ENCODE assay signal across 19 cellular contexts in genomic region chr7:2663960-2664359, GRCh38. TPM values are rescaled to one million over a fixed set of nuclear protein-coding genes. Genes with fewer than 3 reads are reported as not detected.
DNase-seq lines count a peak whose midpoint lies in the region; ATAC-seq and TF ChIP-seq lines count a peak whose summit lies in the region.
"Had no signal": no experiment of that assay in that cellular context is flagged by ENCODE, and none has a peak within 500 bp of the region (broad histone marks: within the 10 kb centered on the region; RNA-seq: fewer than 3 reads in every experiment).

No MANE protein-coding gene starts in this region.

- H3K9me3 ChIP-seq in A673 (ENCODE audit: low read depth, low read length, poor library complexity, severe bottlenecking): no peaks in the 10 kb centered on the region
- no peaks in the 10 kb centered on the region for H3K9me3 ChIP-seq in HEK293 (ENCODE audit: control insufficient read depth, insufficient read depth, low read depth, low read length)
- no peaks in the 10 kb centered on the region for H3K9me3 ChIP-seq in prostate gland
- H3K9me3 ChIP-seq: A549; BLaER1 treated with 17β-estradiol and CSF1 and Interleukin-3, amounts not matched to agents 10 nM and 100 nM had no signal

- H3K36me3 ChIP-seq in A673 (ENCODE audit: insufficient read depth, low read length, poor library complexity, severe bottlenecking): peaks cover 18% of the 10 kb centered on the region
- H3K36me3 ChIP-seq in HEK293 (ENCODE audit: control insufficient read depth in 2 of 2, insufficient read depth in 1 of 2, low read length in 2 of 2): no peaks in the 10 kb centered on the region
- H3K36me3 ChIP-seq in prostate gland: no peaks in the 10 kb centered on the region

- H3K4me1 ChIP-seq in A673 (ENCODE audit: insufficient read depth, low read length, poor library complexity, severe bottlenecking) (no peaks in the 10 kb centered on the region), HEK293 (ENCODE audit: control insufficient read depth, insufficient read depth, low read length) (no peaks in the 10 kb centered on the region), prostate gland (replicated peaks) (no peaks in the 10 kb centered on the region)
- H3K4me1 ChIP-seq: A549 had no signal

- CTCF ChIA-PET in A673 (lab: Charles Lee): no interaction called here
- CTCF ChIA-PET in HEK293 (lab: Yijun Ruan, JAX): no interaction called here

- peaks cover 0 to 5% (median 0%) of the 10 kb centered on the region in 5 experiments for H3K9me3 Mint-ChIP-seq in brain
- H3K9me3 Mint-ChIP-seq in nephron: no peaks in the 10 kb centered on the region
- no peaks in the 10 kb centered on the region for H3K9me3 Mint-ChIP-seq in activated naive CD8-positive, alpha-beta T cell treated with anti-CD3 and anti-CD28 coated beads, Interleukin-2, amount 50 U/mL, for 24 hours
- H3K9me3 Mint-ChIP-seq: CD8-positive, alpha-beta T cell had no signal

- DNase-seq in A673 (ENCODE audit: low spot score) (no peak), prostate gland (ENCODE audit: low spot score) (no peak)
- no peak for DNase-seq in activated naive CD8-positive, alpha-beta T cell treated with anti-CD3 and anti-CD28 coated beads, Interleukin-2, amount 50 U/mL, for 24 hours
- DNase-seq: Calu3; CD8-positive, alpha-beta T cell; GF-D8; NCI-H1436; NCI-H1930; NCI-H526; NK-92 treated with Interleukin-12 subunit alpha and Interleukin-12 subunit beta, amount 100 ng/mL, for 24 hours; RPMI8226 had no signal

- intact Hi-C loops in A673 (cut with micrococcal nuclease; ENCODE audit: unreplicated experiment): no loop called here
- intact Hi-C loops in prostate gland (cut with DNase I): no loop called here

- H3K27me3 Mint-ChIP-seq in brain: no peaks in the 10 kb centered on the region
- H3K27me3 Mint-ChIP-seq in nephron (ENCODE audit: low read depth): peaks cover 4% of the 10 kb centered on the region
- H3K27me3 Mint-ChIP-seq in activated naive CD8-positive, alpha-beta T cell treated with anti-CD3 and anti-CD28 coated beads, Interleukin-2, amount 50 U/mL, for 24 hours: peaks cover 15% of the 10 kb centered on the region

- no peak for ATAC-seq in activated naive CD8-positive, alpha-beta T cell treated with anti-CD3 and anti-CD28 coated beads, Interleukin-2, amount 50 U/mL, for 24 hours
- ATAC-seq in HG02642 (IDR thresholded peaks at IDR 0.05; ENCODE audit: poor library complexity, unreplicated experiment) (no peak), HG02884 (IDR thresholded peaks at IDR 0.05; ENCODE audit: unreplicated experiment) (no peak)
- ATAC-seq: A549; CD8-positive, alpha-beta T cell had no signal

- H3K27ac ChIP-seq in A673 (ENCODE audit: low read depth, low read length, poor library complexity, severe bottlenecking) (no peak overlapping the region), HEK293 (ENCODE audit: extremely low read depth, low read depth, low read length) (no peak overlapping the region), prostate gland (no peak overlapping the region)
- H3K27ac ChIP-seq: A549 had no signal

- H3K4me3 ChIP-seq in A673 (ENCODE audit: low read depth, low read length, poor library complexity, severe bottlenecking): no peak overlapping the region
- H3K4me3 ChIP-seq in HEK293 (ENCODE audit: low read depth, low read length): no peak overlapping the region
- H3K4me3 ChIP-seq in prostate gland: no peak overlapping the region
- H3K4me3 ChIP-seq: A549; BLaER1 treated with 17β-estradiol and CSF1 and Interleukin-3, amounts not matched to agents 10 nM and 100 nM had no signal

- peak overlapping the region in 3 of 5 experiments; percentile 62 to 85 (median 69) for H3K27ac Mint-ChIP-seq in brain
- H3K27ac Mint-ChIP-seq in nephron: peak overlapping the region in 2 of 3 experiments; percentile 30 to 44
- H3K27ac Mint-ChIP-seq in activated naive CD8-positive, alpha-beta T cell treated with anti-CD3 and anti-CD28 coated beads, Interleukin-2, amount 50 U/mL, for 24 hours: no peak overlapping the region
- H3K27ac Mint-ChIP-seq: CD8-positive, alpha-beta T cell had no signal

- TF ChIP-seq POLR2A in prostate gland (IDR thresholded peaks at IDR 0.05): no peak

- TF ChIP-seq CTCF in A673 (conservative IDR thresholded peaks at IDR 0.05; ENCODE audit: low read depth, low read length) (no peak), HEK293 (tag by site-specific recombination; IDR thresholded peaks at IDR 0.05) (no peak), brain (conservative IDR thresholded peaks at IDR 0.05) (no peak), nephron (IDR thresholded peaks at IDR 0.05; ENCODE audit: unreplicated experiment in 3 of 3) (no peak), prostate gland (IDR thresholded peaks at IDR 0.05) (no peak)

- H3K4me3 Mint-ChIP-seq in brain (no peak overlapping the region), nephron (no peak overlapping the region)
- no peak overlapping the region for H3K4me3 Mint-ChIP-seq in activated naive CD8-positive, alpha-beta T cell treated with anti-CD3 and anti-CD28 coated beads, Interleukin-2, amount 50 U/mL, for 24 hours
- H3K4me3 Mint-ChIP-seq: CD8-positive, alpha-beta T cell had no signal

- 58% methylated on average over 4 of the region's 4 CpGs for WGBS in prostate gland

- H3K27me3 ChIP-seq in A673 (replicated peaks; ENCODE audit: insufficient read depth, low read depth, low read length, poor library complexity) (no peaks in the 10 kb centered on the region), prostate gland (replicated peaks; ENCODE audit: insufficient read depth) (no peaks in the 10 kb centered on the region)
- H3K27me3 ChIP-seq: BLaER1 treated with 17β-estradiol and CSF1 and Interleukin-3, amounts not matched to agents 10 nM and 100 nM had no signal

- H3K4me1 Mint-ChIP-seq in brain (peaks cover 4% of the 10 kb centered on the region), nephron (no peaks in the 10 kb centered on the region)
- H3K4me1 Mint-ChIP-seq in activated naive CD8-positive, alpha-beta T cell treated with anti-CD3 and anti-CD28 coated beads, Interleukin-2, amount 50 U/mL, for 24 hours: no peaks in the 10 kb centered on the region

- BruUV-seq in A673 (replicated peaks; lab: Mats Ljungman, UMichigan): TSS peak; percentile 57

- POLR2A ChIA-PET in A673 (lab: Charles Lee; ENCODE audit: low non-redundant PET): no interaction called here
- POLR2A ChIA-PET in HEK293 (lab: Yijun Ruan, JAX): no interaction called here

- H3K36me3 Mint-ChIP-seq in brain (peaks cover 14% of the 10 kb centered on the region), nephron (ENCODE audit: low read depth) (no peaks in the 10 kb centered on the region)
- no peaks in the 10 kb centered on the region for H3K36me3 Mint-ChIP-seq in activated naive CD8-positive, alpha-beta T cell treated with anti-CD3 and anti-CD28 coated beads, Interleukin-2, amount 50 U/mL, for 24 hours (ENCODE audit: low read depth)

TF ChIP-seq in HEK293, 187 proteins besides CTCF, POLR2A, EP300 and RAD21:
- TF ChIP-seq GLIS1 (tag by site-specific recombination; IDR thresholded peaks at IDR 0.05): peak; percentile 25; the same call in 1 of the 2 replicates
- no peak for TF ChIP-seq ELK4 (IDR thresholded peaks at IDR 0.05; ENCODE audit: borderline replicate concordance, low read depth, low read length)

RNA-seq across cellular contexts. Expression of gene AMZ1, which starts 24.0 kb away (rescaled TPM):
- total RNA-seq in A673 (2021) (not detected in 2 replicates), prostate gland (under 1 TPM in 1 of 2 donors, not detected in 1; 0.62 TPM)
- polyA plus RNA-seq in brain (ENCODE audit: insufficient read depth, low read depth, low replicate concordance): 2.4 TPM
- total RNA-seq: HT-29 had no signal

RNA-seq across cellular contexts. Expression of gene TTYH3, which starts 32.2 kb away (rescaled TPM):
- total RNA-seq in A673 (2021) (248 and 256 TPM in 2 replicates), prostate gland (10 to 100 TPM; 30.1 to 76.2 TPM)
- polyA plus RNA-seq in brain (ENCODE audit: insufficient read depth, low read depth, low replicate concordance): 48.7 TPM
